ENCODE assay signal across 8 cellular contexts in the genomic region with DNA sequence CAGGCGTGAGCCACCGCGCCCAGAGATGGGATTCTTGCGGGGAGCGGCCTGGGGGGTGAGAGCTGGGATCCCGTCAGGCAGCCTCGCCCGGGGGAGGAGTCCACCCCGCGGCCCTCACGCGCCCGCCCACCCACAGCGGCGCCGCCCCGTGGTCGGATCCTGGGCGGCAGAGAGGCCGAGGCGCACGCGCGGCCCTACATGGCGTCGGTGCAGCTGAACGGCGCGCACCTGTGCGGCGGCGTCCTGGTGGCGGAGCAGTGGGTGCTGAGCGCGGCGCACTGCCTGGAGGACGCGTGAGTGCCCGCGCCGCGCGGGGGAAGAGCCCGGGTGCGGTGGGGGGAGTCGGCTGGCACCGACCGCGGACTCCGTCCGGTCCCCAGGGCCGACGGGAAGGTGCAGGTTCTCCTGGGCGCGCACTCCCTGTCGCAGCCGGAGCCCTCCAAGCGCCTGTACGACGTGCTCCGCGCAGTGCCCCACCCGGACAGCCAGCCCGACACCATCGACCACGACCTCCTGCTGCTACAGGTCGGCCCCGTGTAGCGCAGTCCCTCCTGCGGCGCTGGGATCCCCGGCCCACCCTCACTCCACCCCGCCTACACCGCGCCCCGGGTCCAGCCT. TPM values are rescaled to one million over a fixed set of nuclear protein-coding genes. Genes with fewer than 3 reads are reported as not detected.
DNase-seq lines count a peak whose midpoint lies in the region; ATAC-seq, FAIRE-seq and TF ChIP-seq lines count a peak whose summit lies in the region.

No MANE protein-coding gene starts in this region.

- POLR2A ChIA-PET in RWPE1 (lab: Yijun Ruan, JAX; ENCODE audit: low non-redundant PET), result no interaction called here

- H3K27ac ChIP-seq in BLaER1 (no peak overlapping the region), RWPE1 (peak overlapping the region; percentile 62), small intestine (ENCODE audit: low read depth in 1 of 2, low read length in 1 of 2) (peak overlapping the region in 1 of 2 donors; percentile 10)

- H3K9me3 ChIP-seq in BLaER1 (peaks cover 10% of the 10 kb centered on the region), small intestine (ENCODE audit: control insufficient read depth, low read depth) (no peaks in the 10 kb centered on the region)

- peak overlapping the region; percentile 13 for H3K4me3 Mint-ChIP-seq in activated naive CD8-positive, alpha-beta T cell

- peaks cover 14% of the 10 kb centered on the region for H3K4me1 Mint-ChIP-seq in activated naive CD8-positive, alpha-beta T cell (ENCODE audit: low read depth)

- H3K36me3 ChIP-seq in BLaER1 (no peaks in the 10 kb centered on the region), small intestine (ENCODE audit: control insufficient read depth in 2 of 2, insufficient read depth in 2 of 2, low read length in 2 of 2) (no peaks in the 10 kb centered on the region)

- H3K36me3 Mint-ChIP-seq in activated naive CD8-positive, alpha-beta T cell, result no peaks in the 10 kb centered on the region

- H3K4me2 ChIP-seq in BLaER1, result peak overlapping the region; percentile 65

- H3K4me3 ChIP-seq in BLaER1 (peak overlapping the region; percentile 57), small intestine (ENCODE audit: low read depth in 1 of 2, low read length in 2 of 2) (peak overlapping the region; percentile 36 to 41)

- no peaks in the 10 kb centered on the region for H3K27me3 Mint-ChIP-seq in activated naive CD8-positive, alpha-beta T cell

- TF ChIP-seq CTCF in RWPE1 (conservative IDR thresholded peaks at IDR 0.05; ENCODE audit: low read depth), result peak; percentile 21; the same call in 1 of the 2 replicates

- ATAC-seq in HG03175 (IDR thresholded peaks at IDR 0.05; ENCODE audit: unreplicated experiment), result no peak
- no peak for ATAC-seq in GM19463 (IDR thresholded peaks at IDR 0.05; ENCODE audit: unreplicated experiment)

- H3K27me3 ChIP-seq in BLaER1 (peaks cover 54% of the 10 kb centered on the region), small intestine (ENCODE audit: control insufficient read depth in 2 of 2, insufficient read depth in 2 of 2, low read length in 2 of 2) (peaks cover 4% of the 10 kb centered on the region in 2 donors)

- H3K4me1 ChIP-seq in BLaER1 (peaks cover 48% of the 10 kb centered on the region), small intestine (ENCODE audit: control insufficient read depth in 2 of 2, insufficient read depth in 1 of 2, low read depth in 1 of 2, low read length in 1 of 2) (no peaks in the 10 kb centered on the region)

- peaks cover 16% of the 10 kb centered on the region for H4K20me1 ChIP-seq in BLaER1

- WGBS in small intestine, 3 donors, result 2 to 5% (median 4%) methylated on average over 28 to 76 of the region's 76 CpGs

- peak; percentile 93 for DNase-seq in H54 (ENCODE audit: insufficient read length, low spot score)
- DNase-seq in RWPE1 (ENCODE audit: low spot score), result peak; percentile 56
- DNase-seq in hepatic stellate cell (ENCODE audit: low spot score), result peak; percentile 87
- peak; percentile 60 for DNase-seq in small intestine

- no peak overlapping the region for H3K9ac ChIP-seq in BLaER1

- FAIRE-seq in H54 (lab: Jason Lieb, UNC), result no peak
- no peak for FAIRE-seq in small intestine (lab: Jason Lieb, UNC)

- H3K27ac Mint-ChIP-seq in activated naive CD8-positive, alpha-beta T cell, result no peak overlapping the region

- peak; percentile 53 for TF ChIP-seq POLR2A in H54 (IDR thresholded peaks at IDR 0.05; ENCODE audit: low read depth, low read length)

- CTCF ChIA-PET in RWPE1 (lab: Yijun Ruan, JAX), result interaction anchor here (0.7 to 1.0 kb wide), 3 partner anchors 16 to 91 kb away, joined by 3 to 4 read pairs (median 3); no protein-coding TSS in a partner anchor

- no peaks in the 10 kb centered on the region for H3K9me3 Mint-ChIP-seq in activated naive CD8-positive, alpha-beta T cell (ENCODE audit: low read depth)

RNA-seq across cellular contexts. Expression of a gene that starts 1.1 kb away (rescaled TPM):
- polyA plus RNA-seq in small intestine, result 100 to 1,000 TPM in 1 of 3 donors, 10 to 100 TPM in 1, 1 to 10 TPM in 1; 3.8 to 601 (median 36.2) TPM

RNA-seq across cellular contexts. Expression of a gene that starts 8.5 kb away (rescaled TPM):
- polyA plus RNA-seq in small intestine, result 1 to 10 TPM in 1 of 3 donors, not detected in 2; 1.8 TPM

RNA-seq across cellular contexts. Expression of a gene that starts 19.8 kb away (rescaled TPM):
- not detected for polyA plus RNA-seq in small intestine

RNA-seq across cellular contexts. Expression of a gene that starts 32.4 kb away (rescaled TPM):
- polyA plus RNA-seq in small intestine, result 100 to 1,000 TPM in 1 of 3 donors, 10 to 100 TPM in 2; 39.0 to 107 (median 94.8) TPM

RNA-seq across cellular contexts. Expression of a gene that starts 32.7 kb away (rescaled TPM):
- not detected for polyA plus RNA-seq in small intestine
